36 cellular contexts compared by ENCODE assay signal in genomic region chr5:111375645-111376044, GRCh38.
"Had no signal": no experiment of that assay in that cellular context is flagged by ENCODE, and none has a peak within 500 bp of the region (broad histone marks: within the 10 kb centered on the region; RNA-seq: fewer than 3 reads in every experiment).

No MANE protein-coding gene starts in this region.

- FAIRE-seq: bronchial epithelial cell, TTC549 had no signal

- H3K9me3 ChIP-seq: ascending aorta had no signal

- H3K27me3 Mint-ChIP-seq: activated B cell treated with CpG ODN at 0.5 μM for 24 hours; activated CD4-positive, alpha-beta memory T cell treated with anti-CD3 and anti-CD28 coated beads for 36 hours; activated CD4-positive, alpha-beta T cell treated with anti-CD3 and anti-CD28 coated beads, Interleukin-2, amount 10 ng/mL, durations not matched to agents 24 days and 14 days; activated CD8-positive, alpha-beta T cell treated with anti-CD3 and anti-CD28 coated beads for 36 hours; activated naive CD8-positive, alpha-beta T cell treated with anti-CD3 and anti-CD28 coated beads for 36 hours; activated T-helper 17 cell treated with anti-CD3 and anti-CD28 coated beads, Interleukin-2, amount 50 U/mL, for 72 hours; brain; central memory CD8-positive, alpha-beta T cell had no signal

- DNase-seq: activated B cell treated with CpG ODN at 0.5 μM for 24 hours; activated CD4-positive, alpha-beta memory T cell treated with anti-CD3 and anti-CD28 coated beads for 36 hours; activated CD4-positive, alpha-beta T cell treated with anti-CD3 and anti-CD28 coated beads for 4 hours; activated CD4-positive, alpha-beta T cell treated with anti-CD3 and anti-CD28 coated beads, Interleukin-2, amount 10 ng/mL, durations not matched to agents 24 days and 14 days; activated CD4-positive, alpha-beta T cell treated with anti-CD3 and anti-CD28 coated beads, Interleukin-2, amount 50 U/mL, for 1 hour; activated CD4-positive, alpha-beta T cell treated with anti-CD3 and anti-CD28 coated beads, Interleukin-2, amount 50 U/mL, for 4 hours; activated CD4-positive, CD25-positive, alpha-beta regulatory T cell treated with anti-CD3 and anti-CD28 coated beads, Interleukin-2, amount 50 U/mL, for 72 hours; activated CD8-positive, alpha-beta memory T cell treated with anti-CD3 and anti-CD28 coated beads, Interleukin-2, amount 50 U/mL, for 4 hours; activated CD8-positive, alpha-beta T cell treated with anti-CD3 and anti-CD28 coated beads for 36 hours; activated effector memory CD4-positive, alpha-beta T cell treated with anti-CD3 and anti-CD28 coated beads, Interleukin-2, amount 50 U/mL, for 16 hours; activated gamma-delta T cell treated with Interleukin-2 at 50 U/mL for 16 hours; activated naive CD4-positive, alpha-beta T cell; activated naive CD4-positive, alpha-beta T cell treated with anti-CD3 and anti-CD28 coated beads for 36 hours; activated naive CD4-positive, alpha-beta T cell treated with anti-CD3 and anti-CD28 coated beads, Interleukin-2, amount 50 U/mL, for 16 hours; activated naive CD8-positive, alpha-beta T cell treated with anti-CD3 and anti-CD28 coated beads for 36 hours; activated T-cell treated with anti-CD3 and anti-CD28 coated beads for 4 hours; activated T-cell treated with anti-CD3 and anti-CD28 coated beads, Interleukin-2, amount 50 U/mL, for 1 hour; activated T-cell treated with anti-CD3 and anti-CD28 coated beads, Interleukin-2, amount 50 U/mL, for 48 hours; amygdala; anterior cingulate cortex; caudate nucleus; cerebellar nuclear complex; T-helper 2 cell; T-helper 9 cell had no signal

- H3K27ac Mint-ChIP-seq: activated B cell treated with CpG ODN at 0.5 μM for 24 hours; activated CD4-positive, alpha-beta memory T cell treated with anti-CD3 and anti-CD28 coated beads for 36 hours; activated CD4-positive, alpha-beta T cell treated with anti-CD3 and anti-CD28 coated beads, Interleukin-2, amount 10 ng/mL, durations not matched to agents 24 days and 14 days; activated CD8-positive, alpha-beta T cell treated with anti-CD3 and anti-CD28 coated beads for 36 hours; activated naive CD4-positive, alpha-beta T cell treated with anti-CD3 and anti-CD28 coated beads for 36 hours; activated naive CD8-positive, alpha-beta T cell treated with anti-CD3 and anti-CD28 coated beads for 36 hours; activated T-helper 1 cell treated with anti-CD3 and anti-CD28 coated beads, Interleukin-12 subunit alpha, Interleukin-12 subunit beta, Interleukin-2, Interleukin-4 antibody, amounts not matched to agents 30 ng/mL and 10 ng/mL and 1 ng/mL, durations not matched to agents 14 hours and 24 hours and 36 hours; activated T-helper 17 cell treated with anti-CD3 and anti-CD28 coated beads, Interleukin-2, amount 50 U/mL, for 72 hours; T-helper 1 cell treated with Interleukin-12 subunit alpha and Interleukin-12 subunit beta and Interleukin-4 antibody, amounts not matched to agents 30 μg/mL and 1 μg/mL, for 36 hours; T-helper 2 cell treated with Interferon-gamma antibody and Interleukin-4, amounts not matched to agents 5 μg/mL and 100 μg/mL, for 36 hours had no signal

- H3K4me3 Mint-ChIP-seq: activated B cell treated with CpG ODN at 0.5 μM for 24 hours; activated CD4-positive, alpha-beta memory T cell treated with anti-CD3 and anti-CD28 coated beads for 36 hours; activated CD4-positive, alpha-beta T cell treated with anti-CD3 and anti-CD28 coated beads, Interleukin-2, amount 10 ng/mL, durations not matched to agents 24 days and 14 days; activated CD8-positive, alpha-beta T cell treated with anti-CD3 and anti-CD28 coated beads for 36 hours; activated naive CD4-positive, alpha-beta T cell treated with anti-CD3 and anti-CD28 coated beads for 36 hours; activated naive CD8-positive, alpha-beta T cell treated with anti-CD3 and anti-CD28 coated beads for 36 hours; activated T-helper 1 cell treated with anti-CD3 and anti-CD28 coated beads, Interleukin-12 subunit alpha, Interleukin-12 subunit beta, Interleukin-2, Interleukin-4 antibody, amounts not matched to agents 30 ng/mL and 10 ng/mL and 1 ng/mL, durations not matched to agents 14 hours and 24 hours and 36 hours; activated T-helper 17 cell treated with anti-CD3 and anti-CD28 coated beads, Interleukin-2, amount 50 U/mL, for 72 hours; brain; central memory CD8-positive, alpha-beta T cell; T-helper 1 cell treated with Interleukin-12 subunit alpha and Interleukin-12 subunit beta and Interleukin-4 antibody, amounts not matched to agents 30 μg/mL and 1 μg/mL, for 36 hours; T-helper 2 cell treated with Interferon-gamma antibody and Interleukin-4, amounts not matched to agents 5 μg/mL and 100 μg/mL, for 36 hours had no signal

- H3K36me3 ChIP-seq: ascending aorta, cardiac muscle cell had no signal

- ATAC-seq: activated CD8-positive, alpha-beta T cell treated with anti-CD3 and anti-CD28 coated beads for 36 hours; activated naive CD4-positive, alpha-beta T cell treated with anti-CD3 and anti-CD28 coated beads, Interleukin-2, amount 50 U/mL, for 72 hours; activated T-helper 17 cell treated with anti-CD3 and anti-CD28 coated beads, Interleukin-2, amount 50 U/mL, for 72 hours had no signal

- H3K4me3 ChIP-seq: ascending aorta, cardiac muscle cell had no signal

- H3K27ac ChIP-seq: ascending aorta, cardiac muscle cell, VCaP had no signal

- H3K9me3 Mint-ChIP-seq: activated CD4-positive, alpha-beta memory T cell treated with anti-CD3 and anti-CD28 coated beads for 36 hours; activated naive CD4-positive, alpha-beta T cell treated with anti-CD3 and anti-CD28 coated beads for 36 hours; activated naive CD4-positive, alpha-beta T cell treated with anti-CD3 and anti-CD28 coated beads, Interleukin-2, amount 50 U/mL, for 72 hours; activated T-helper 17 cell treated with anti-CD3 and anti-CD28 coated beads, Interleukin-2, amount 50 U/mL, for 72 hours; brain; central memory CD8-positive, alpha-beta T cell; T-helper 2 cell treated with Interferon-gamma antibody and Interleukin-4, amounts not matched to agents 5 μg/mL and 100 μg/mL, for 36 hours had no signal

- H3K27me3 ChIP-seq: ascending aorta, cardiac muscle cell had no signal

- H3K4me1 Mint-ChIP-seq: activated B cell treated with CpG ODN at 0.5 μM for 24 hours, brain had no signal

- H3K4me1 ChIP-seq: ascending aorta had no signal
